ENCODE assay signal across 8 cellular contexts in genomic region chr17:30697619-30698460, GRCh38.
A peak's percentile ranks its signal among the peaks of the same experiment; 100 is the strongest.
DNase-seq lines count a peak whose midpoint lies in the region; ATAC-seq and TF ChIP-seq lines count a peak whose summit lies in the region.
"Not testable (repeated sequence)": the region's sequence is repeated elsewhere in the genome, so short reads cannot be mapped to it uniquely, and the experiment has no call there.

No MANE protein-coding gene starts in this region.

- intact Hi-C loops in prostate gland (cut with DNase I), result not testable (repeated sequence)

- not testable (repeated sequence) for H3K4me1 ChIP-seq in prostate gland (replicated peaks)
- peaks cover 16% of the 10 kb centered on the region for H3K4me1 ChIP-seq in suprapubic skin

- DNase-seq in DMS79 treated with DMSO at 0.1 percent for 48 hours (lab: John Stamatoyannopoulos, UW) (peak; percentile 70), HT-29 (ENCODE audit: low spot score) (peak; percentile 88), NCI-H510A treated with DMSO at 0.1 percent for 48 hours (lab: John Stamatoyannopoulos, UW) (peak; percentile 73), brain microvascular endothelial cell (peak; percentile 32), hepatic stellate cell (ENCODE audit: low spot score) (peak; percentile 41), prostate gland (ENCODE audit: low spot score) (peak; percentile 71)
- not testable (repeated sequence) for DNase-seq in suprapubic skin (ENCODE audit: low spot score in 2 of 2)

- in situ Hi-C loops in brain microvascular endothelial cell (cut with HindIII; ENCODE audit: low pct_ligation_motif_present, low sequenced_read_pairs), result not testable (repeated sequence)

- not testable (repeated sequence) for H3K36me3 ChIP-seq in brain microvascular endothelial cell (replicated peaks); prostate gland; suprapubic skin

- WGBS in prostate gland, result 4% methylated on average over 32 of the region's 32 CpGs
- 6% methylated on average over 32 of the region's 32 CpGs for WGBS in suprapubic skin

- TF ChIP-seq POLR2A in prostate gland (IDR thresholded peaks at IDR 0.05); suprapubic skin (IDR thresholded peaks at IDR 0.05): not testable (repeated sequence)

- H3K27ac ChIP-seq in brain microvascular endothelial cell, prostate gland, suprapubic skin: not testable (repeated sequence)

- H3K27me3 ChIP-seq in brain microvascular endothelial cell (replicated peaks); prostate gland (replicated peaks; ENCODE audit: insufficient read depth); suprapubic skin: not testable (repeated sequence)

- H3K9me3 ChIP-seq in prostate gland, suprapubic skin: not testable (repeated sequence)

- peak; percentile 77 to 81 for ATAC-seq in activated CD4-positive, CD25-positive, alpha-beta regulatory T cell treated with anti-CD3 and anti-CD28 coated beads, Interleukin-2, amount 50 U/mL, for 24 hours

- H3K4me3 ChIP-seq in brain microvascular endothelial cell (ENCODE audit: low read depth, low read length) (peak overlapping the region; percentile 42), prostate gland (peak overlapping the region; percentile 17 to 25), suprapubic skin (peak overlapping the region; percentile 46)

- TF ChIP-seq CTCF in brain microvascular endothelial cell (IDR thresholded peaks at IDR 0.05; ENCODE audit: low read depth, low read length, missing control alignments), result peak; percentile 79
- TF ChIP-seq CTCF in prostate gland (IDR thresholded peaks at IDR 0.05), result peak; percentile 81 to 83 (median 81)
- peak; percentile 65 to 98 for TF ChIP-seq CTCF in suprapubic skin (IDR thresholded peaks at IDR 0.05)

- TF ChIP-seq EP300 in suprapubic skin (IDR thresholded peaks at IDR 0.05), result not testable (repeated sequence)
